19 cellular contexts compared by ENCODE assay signal in the genomic region with DNA sequence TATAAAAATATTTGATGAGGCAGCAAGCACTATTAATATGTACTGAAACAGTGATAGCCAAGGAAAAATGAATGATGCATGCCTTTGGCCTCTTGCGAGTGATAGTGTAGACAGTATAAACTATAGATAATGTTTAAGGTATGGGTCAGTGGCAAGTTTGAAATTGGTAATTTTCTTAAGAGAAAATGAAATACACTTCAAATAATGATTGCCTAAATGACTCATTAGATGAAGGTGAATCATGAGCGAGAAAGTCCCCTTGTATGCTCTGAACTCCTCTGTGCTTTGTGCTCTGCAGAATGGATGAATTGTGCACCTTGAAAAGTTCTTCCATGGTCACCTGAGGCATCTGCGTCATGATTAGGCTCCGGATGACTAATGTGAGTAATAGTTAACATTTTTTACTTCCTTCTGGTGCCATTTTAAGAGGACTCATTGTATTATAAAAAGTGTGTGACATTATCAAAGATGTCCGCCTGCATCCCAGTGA.
DNase-seq lines count a peak whose midpoint lies in the region; ATAC-seq and TF ChIP-seq lines count a peak whose summit lies in the region.
"Had no signal": no experiment of that assay in that cellular context is flagged by ENCODE, and none has a peak within 500 bp of the region (broad histone marks: within the 10 kb centered on the region; RNA-seq: fewer than 3 reads in every experiment).

No MANE protein-coding gene starts in this region.

- no peaks in the 10 kb centered on the region for H3K36me3 ChIP-seq in sigmoid colon
- H3K36me3 ChIP-seq: neutrophil had no signal

- no peak overlapping the region for H3K4me3 ChIP-seq in sigmoid colon
- H3K4me3 ChIP-seq: adrenal gland had no signal

- ATAC-seq in GM18907 (IDR thresholded peaks at IDR 0.05; ENCODE audit: unreplicated experiment) (peak; percentile 84), HG03097 (IDR thresholded peaks at IDR 0.05; ENCODE audit: low FRiP score, unreplicated experiment) (peak; percentile 69), GM21390 (IDR thresholded peaks at IDR 0.05; ENCODE audit: unreplicated experiment) (no peak)
- ATAC-seq: sciatic nerve had no signal

- TF ChIP-seq CTCF in sigmoid colon (IDR thresholded peaks at IDR 0.05) = no peak

- H3K27ac ChIP-seq in sigmoid colon = no peak overlapping the region
- H3K27ac ChIP-seq: adrenal gland, neutrophil had no signal

- no peak for TF ChIP-seq POLR2A in sigmoid colon (IDR thresholded peaks at IDR 0.05)

- no peak for TF ChIP-seq EP300 in sigmoid colon (IDR thresholded peaks at IDR 0.05)

- DNase-seq in RPMI7951 (ENCODE audit: low read depth) (peak; percentile 7), iris pigment epithelial cell (ENCODE audit: low read depth) (peak; percentile 36), D341Med (ENCODE audit: low spot score) (no peak), cortex of kidney (lab: John Stamatoyannopoulos, UW) (no peak), sigmoid colon (no peak)
- DNase-seq: activated CD4-positive, alpha-beta memory T cell treated with anti-CD3 and anti-CD28 coated beads for 36 hours; adrenal gland; C1 segment of cervical spinal cord; DND-41; H7; kidney; NCI-H1694; NCI-H446 treated with DMSO at 0.1 percent for 48 hours; stimulated activated CD4-positive, alpha-beta T cell treated with anti-CD3 and anti-CD28 coated beads, Interleukin-2, amount 100 ng/mL, for 48 hours had no signal

- H3K4me1 ChIP-seq in sigmoid colon = no peaks in the 10 kb centered on the region
- H3K4me1 ChIP-seq: adrenal gland had no signal

- H3K9me3 ChIP-seq in sigmoid colon = no peaks in the 10 kb centered on the region
- H3K9me3 ChIP-seq: adrenal gland had no signal

- no peaks in the 10 kb centered on the region for H3K27me3 ChIP-seq in sigmoid colon
- H3K27me3 ChIP-seq: adrenal gland had no signal

- 75 to 82% methylated on average over 5 of the region's 5 CpGs for WGBS in sigmoid colon, 2 donors

- intact Hi-C loops in sigmoid colon (cut with DNase I) = no loop called here

Comparison
In these comparisons a context has a peak if more than half of its experiments do, and no peak if none do; other contexts are left out.
1. DNase-seq: peak in RPMI7951 (single experiment) and iris pigment epithelial cell (single experiment); none in D341Med (single experiment), cortex of kidney (single experiment) and sigmoid colon (single experiment).